In genomic region chr2:172473167-172473566, GRCh38 we compare ENCODE assay signal across 14 cellular contexts.
"Had no signal": no experiment of that assay in that cellular context is flagged by ENCODE, and none has a peak within 500 bp of the region (broad histone marks: within the 10 kb centered on the region; RNA-seq: fewer than 3 reads in every experiment).

No MANE protein-coding gene starts in this region.

- FAIRE-seq: pancreas, small intestine had no signal

- ATAC-seq: foreskin keratinocyte, natural killer cell, pancreas, right cardiac atrium had no signal

- H3K4me3 Mint-ChIP-seq: natural killer cell, neural progenitor cell had no signal

- H3K9me3 ChIP-seq: colonic mucosa, pancreas, stomach had no signal

- H3K4me1 ChIP-seq: colonic mucosa, neural progenitor cell, pancreas, stomach had no signal

- H3K9me3 Mint-ChIP-seq: natural killer cell, neural progenitor cell had no signal

- DNase-seq: colonic mucosa; erythroblast; foreskin keratinocyte; mammary epithelial cell; natural killer cell; nucleus accumbens; pancreas; right cardiac atrium; stimulated activated CD4-positive, alpha-beta T cell treated with anti-CD3 and anti-CD28 coated beads, Interleukin-12 subunit alpha, Interleukin-12 subunit beta, amount 100 ng/mL, for 4 hours; stomach; trophoblast cell had no signal

- H3K4me3 ChIP-seq: colonic mucosa, neural progenitor cell, pancreas, stomach had no signal

- H3K27me3 Mint-ChIP-seq: progenitor cell of endocrine pancreas had no signal

- H3K4me1 Mint-ChIP-seq: natural killer cell had no signal

- H3K27ac Mint-ChIP-seq: natural killer cell, neural progenitor cell, progenitor cell of endocrine pancreas had no signal

- H3K36me3 ChIP-seq: colonic mucosa had no signal

- H3K9ac ChIP-seq: neural progenitor cell had no signal

- H3K27ac ChIP-seq: colonic mucosa, foreskin keratinocyte, neural progenitor cell, pancreas, stomach had no signal
